In genomic region chr11:10058356-10058755, GRCh38 we compare ENCODE assay signal across 22 cellular contexts.
"Had no signal": no experiment of that assay in that cellular context is flagged by ENCODE, and none has a peak within 500 bp of the region (broad histone marks: within the 10 kb centered on the region; RNA-seq: fewer than 3 reads in every experiment).

No MANE protein-coding gene starts in this region.

- H3K27me3 ChIP-seq: ascending aorta, cardiac muscle cell, dorsolateral prefrontal cortex, gastrocnemius medialis, tibial artery had no signal

- H3K27ac Mint-ChIP-seq: activated CD4-positive, alpha-beta T cell treated with anti-CD3 and anti-CD28 coated beads, Interleukin-2, amount 10 ng/mL, durations not matched to agents 24 days and 14 days; activated CD8-positive, alpha-beta T cell treated with anti-CD3 and anti-CD28 coated beads, Interleukin-2, amount 10 ng/mL, durations not matched to agents 7 days and 5 days; activated naive CD4-positive, alpha-beta T cell treated with anti-CD3 and anti-CD28 coated beads for 36 hours; activated T-cell treated with anti-CD3 and anti-CD28 coated beads, Interleukin-2, amount 50 U/mL, for 24 hours; activated T-helper 2 cell treated with anti-CD3 and anti-CD28 coated beads, Interferon-gamma antibody, Interleukin-2, Interleukin-4, amounts not matched to agents 10 μg/mL and 5 μg/mL and 100 μg/mL, durations not matched to agents 14 hours and 24 hours and 36 hours; nephron had no signal

- H3K4me1 Mint-ChIP-seq: activated CD4-positive, alpha-beta T cell treated with anti-CD3 and anti-CD28 coated beads, Interleukin-2, amount 10 ng/mL, durations not matched to agents 24 days and 14 days; nephron had no signal

- H3K4me3 Mint-ChIP-seq: activated CD4-positive, alpha-beta T cell treated with anti-CD3 and anti-CD28 coated beads, Interleukin-2, amount 10 ng/mL, durations not matched to agents 24 days and 14 days; activated CD8-positive, alpha-beta T cell treated with anti-CD3 and anti-CD28 coated beads, Interleukin-2, amount 10 ng/mL, durations not matched to agents 7 days and 5 days; activated naive CD4-positive, alpha-beta T cell treated with anti-CD3 and anti-CD28 coated beads for 36 hours; activated T-cell treated with anti-CD3 and anti-CD28 coated beads, Interleukin-2, amount 50 U/mL, for 24 hours; nephron had no signal

- H3K9me3 ChIP-seq: gastrocnemius medialis had no signal

- H3K27me3 Mint-ChIP-seq: activated CD4-positive, alpha-beta T cell treated with anti-CD3 and anti-CD28 coated beads, Interleukin-2, amount 10 ng/mL, durations not matched to agents 24 days and 14 days; activated T-cell treated with anti-CD3 and anti-CD28 coated beads, Interleukin-2, amount 50 U/mL, for 24 hours had no signal

- DNase-seq: activated CD4-positive, alpha-beta T cell treated with anti-CD3 and anti-CD28 coated beads, Interleukin-2, amount 10 ng/mL, durations not matched to agents 24 days and 14 days; activated CD4-positive, CD25-positive, alpha-beta regulatory T cell; activated CD8-positive, alpha-beta T cell treated with anti-CD3 and anti-CD28 coated beads, Interleukin-2, amount 10 ng/mL, durations not matched to agents 7 days and 5 days; activated naive CD4-positive, alpha-beta T cell treated with anti-CD3 and anti-CD28 coated beads for 36 hours; activated T-cell treated with anti-CD3 and anti-CD28 coated beads, Interleukin-2, amount 50 U/mL, for 24 hours; dorsolateral prefrontal cortex; gastrocnemius medialis; head of caudate nucleus; kidney glomerular epithelial cell; left ventricle myocardium inferior; mammary epithelial cell; midbrain; posterior cingulate gyrus; stimulated activated CD4-positive, alpha-beta T cell treated with anti-CD3 and anti-CD28 coated beads, Interleukin-12 subunit alpha, Interleukin-12 subunit beta, amount 100 ng/mL, for 4 hours; stimulated activated CD4-positive, alpha-beta T cell treated with anti-CD3 and anti-CD28 coated beads, Interleukin-1b, Interleukin-23, amount 100 ng/mL, for 48 hours; stimulated activated naive CD4-positive, alpha-beta T cell treated with Interleukin-2 at 50 U/mL for 16 hours; T1000; tibial artery had no signal

- H3K36me3 ChIP-seq: ascending aorta, cardiac muscle cell, gastrocnemius medialis, left ventricle myocardium inferior, tibial artery had no signal

- H3K4me1 ChIP-seq: ascending aorta, gastrocnemius medialis, left ventricle myocardium inferior, tibial artery had no signal

- H3K4me3 ChIP-seq: ascending aorta, cardiac muscle cell, dorsolateral prefrontal cortex, gastrocnemius medialis, left ventricle myocardium inferior, tibial artery had no signal

- H3K27ac ChIP-seq: ascending aorta, cardiac muscle cell, dorsolateral prefrontal cortex, gastrocnemius medialis, left ventricle myocardium inferior, tibial artery had no signal
